20 cellular contexts compared by ENCODE assay signal in the genomic region with DNA sequence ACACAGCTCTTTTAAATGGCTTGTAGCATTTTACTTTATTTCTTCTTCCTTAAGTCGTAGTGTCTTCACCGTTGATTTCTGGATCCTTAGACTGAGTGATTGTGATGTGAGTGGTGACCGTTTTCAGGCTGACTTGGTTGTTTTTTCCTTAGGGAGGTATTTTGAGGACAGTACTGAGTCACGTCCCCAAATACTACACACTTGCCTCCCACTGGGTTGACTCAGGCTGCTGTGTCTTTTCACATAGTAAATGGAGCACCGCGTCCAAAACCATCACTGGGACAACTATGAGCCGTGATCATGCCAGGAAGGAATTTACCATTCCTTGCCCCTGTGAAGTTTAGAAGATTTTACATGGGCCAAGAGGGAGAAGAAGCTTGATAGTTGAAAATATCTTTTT.
DNase-seq lines count a peak whose midpoint lies in the region; ATAC-seq, FAIRE-seq and TF ChIP-seq lines count a peak whose summit lies in the region.
"Had no signal": no experiment of that assay in that cellular context is flagged by ENCODE, and none has a peak within 500 bp of the region (broad histone marks: within the 10 kb centered on the region; RNA-seq: fewer than 3 reads in every experiment).

No MANE protein-coding gene starts in this region.

- no peak overlapping the region for H3K27ac ChIP-seq in K562 (ENCODE audit: extremely low read depth, low read depth, low read length)
- H3K27ac ChIP-seq in mesenchymal stem cell (ENCODE audit: low read length, poor library complexity, severe bottlenecking): no peak overlapping the region
- H3K27ac ChIP-seq in upper lobe of right lung: no peak overlapping the region
- H3K27ac ChIP-seq: skin epidermis had no signal

- DNase-seq in AG08395 (ENCODE audit: low spot score) (peak; percentile 79), HT1080 (ENCODE audit: low read depth) (peak; percentile 74), K562 (ENCODE audit: extremely low read depth in 1 of 4, low spot score in 3 of 4) (no peak), mesenchymal stem cell (peak; percentile 54), upper lobe of right lung (no peak), ureter (ENCODE audit: low spot score) (no peak), NCI-H524 (lab: John Stamatoyannopoulos, UW) (no peak)
- DNase-seq: activated CD4-positive, alpha-beta T cell treated with anti-CD3 and anti-CD28 coated beads, Interleukin-2, amount 50 U/mL, for 4 hours; activated naive CD8-positive, alpha-beta T cell treated with anti-CD3 and anti-CD28 coated beads, Interleukin-2, amount 10 ng/mL, durations not matched to agents 7 days and 5 days; activated T-cell treated with anti-CD3 and anti-CD28 coated beads, Interleukin-2, amount 50 U/mL, for 24 hours; cerebellar nuclear complex; midbrain; NCI-H1694 treated with DMSO at 0.1 percent for 48 hours; NCI-H510A; stimulated activated naive B cell treated with anti-CD40 and anti-IgM and Interleukin-4, amounts not matched to agents 10 μg/mL and 1 μg/mL and 100 μg/mL, for 72 hours had no signal

- no peak overlapping the region for H2AFZ ChIP-seq in K562 (ENCODE audit: low read depth, low read length)
- H2AFZ ChIP-seq in mesenchymal stem cell (ENCODE audit: low read depth, low read length): no peak overlapping the region

- no peaks in the 10 kb centered on the region for H3K4me1 ChIP-seq in K562 (replicated peaks in 1 of 2; ENCODE audit: control insufficient read depth in 2 of 2, insufficient read depth in 2 of 2, low read length in 2 of 2)
- H3K4me1 ChIP-seq in mesenchymal stem cell (ENCODE audit: control insufficient read depth, insufficient read depth, low read depth, low read length): no peaks in the 10 kb centered on the region
- peaks cover 7% of the 10 kb centered on the region for H3K4me1 ChIP-seq in upper lobe of right lung

- H3K9ac ChIP-seq in K562 (ENCODE audit: insufficient read depth in 1 of 2, low read depth in 2 of 2, low read length in 2 of 2): no peak overlapping the region
- no peak overlapping the region for H3K9ac ChIP-seq in mesenchymal stem cell (ENCODE audit: low read length)

- no peak for FAIRE-seq in K562 (lab: Jason Lieb, UNC)
- FAIRE-seq: D721Med, TTC549, urothelium cell line had no signal

- no TSS peak for BruUV-seq in K562 (replicated peaks; lab: Mats Ljungman, UMichigan)

- TF ChIP-seq RAD21 in K562 (CRISPR knock-in tag; conservative IDR thresholded peaks at IDR 0.05 in 1 of 2, IDR thresholded peaks at IDR 0.05 in 1 of 2): no peak

- no peaks in the 10 kb centered on the region for H3K79me2 ChIP-seq in K562 (ENCODE audit: control insufficient read depth, insufficient read depth, low read length)

- H2BK5ac ChIP-seq in mesenchymal stem cell (ENCODE audit: low read depth, low read length, poor library complexity, severe bottlenecking): no peak overlapping the region

- H3K18ac ChIP-seq in mesenchymal stem cell (ENCODE audit: low read depth in 1 of 2, low read length in 2 of 2): no peak overlapping the region

- no peak overlapping the region for H2BK120ac ChIP-seq in mesenchymal stem cell (ENCODE audit: low read depth, low read length)

- no peak overlapping the region for H4K8ac ChIP-seq in mesenchymal stem cell (ENCODE audit: low read length)

- H3K36me3 ChIP-seq in K562 (ENCODE audit: control insufficient read depth, insufficient read depth, low read length) (no peaks in the 10 kb centered on the region), mesenchymal stem cell (ENCODE audit: control insufficient read depth in 1 of 2, insufficient read depth in 2 of 2, low read depth in 1 of 2, low read length in 2 of 2) (peaks cover 0 to 8% of the 10 kb centered on the region in 2 experiments), upper lobe of right lung (no peaks in the 10 kb centered on the region)

- H3K23ac ChIP-seq in mesenchymal stem cell (ENCODE audit: low read length in 2 of 2): no peak overlapping the region

- WGBS in K562 (ENCODE audit: insufficient coverage, low coverage, missing lambda C conversion rate): 73% methylated on average over 7 of the region's 7 CpGs
- 61% methylated on average over 4 of the region's 7 CpGs for WGBS in mesenchymal stem cell

- no peak overlapping the region for H3K14ac ChIP-seq in mesenchymal stem cell (ENCODE audit: low read length in 2 of 2)

- TF ChIP-seq CTCF in K562 (IDR thresholded peaks at IDR 0.05 in 2 of 3, conservative IDR thresholded peaks at IDR 0.05 in 1 of 3; ENCODE audit: insufficient read depth in 2 of 3, low read depth in 1 of 3, low read length in 3 of 3) (no peak), upper lobe of right lung (IDR thresholded peaks at IDR 0.05) (no peak)

- in situ Hi-C loops in K562 (cut with MboI): no loop called here

- H4K91ac ChIP-seq in mesenchymal stem cell (ENCODE audit: low read length): no peak overlapping the region

- no peak for TF ChIP-seq EP300 in K562 (IDR thresholded peaks at IDR 0.05; ENCODE audit: low read length)

- H3K4me2 ChIP-seq in K562 (ENCODE audit: insufficient read depth, low read length) (no peak overlapping the region), mesenchymal stem cell (ENCODE audit: low read length, poor library complexity, severe bottlenecking) (no peak overlapping the region)

- H2BK15ac ChIP-seq in mesenchymal stem cell (ENCODE audit: low read depth, poor library complexity, severe bottlenecking): no peak overlapping the region

- H3K27me3 ChIP-seq in K562 (ENCODE audit: control insufficient read depth in 2 of 2, insufficient read depth in 2 of 2, low read length in 2 of 2) (no peaks in the 10 kb centered on the region), mesenchymal stem cell (ENCODE audit: control insufficient read depth in 1 of 2, insufficient read depth in 1 of 2, low read length in 2 of 2) (no peaks in the 10 kb centered on the region), upper lobe of right lung (no peaks in the 10 kb centered on the region)

- H3K4me3 ChIP-seq in K562: no peak overlapping the region
- no peak overlapping the region for H3K4me3 ChIP-seq in mesenchymal stem cell (ENCODE audit: insufficient read depth in 1 of 2, low read depth in 1 of 2, low read length in 2 of 2)
- H3K4me3 ChIP-seq in upper lobe of right lung: no peak overlapping the region
- H3K4me3 ChIP-seq: skin epidermis had no signal

- TF ChIP-seq POLR2A in K562 (conservative IDR thresholded peaks at IDR 0.05): no peak

- no peak for ATAC-seq in K562
- no peak for ATAC-seq in GM18907 (IDR thresholded peaks at IDR 0.05; ENCODE audit: unreplicated experiment)
- ATAC-seq in upper lobe of right lung: no peak
- ATAC-seq: stimulated activated naive B cell treated with anti-CD40 and anti-IgM and Interleukin-4, amounts not matched to agents 10 μg/mL and 1 μg/mL and 100 μg/mL, for 72 hours had no signal

- CTCF ChIA-PET in K562 (lab: Yijun Ruan, JAX; ENCODE audit: low intra/inter-chr PET ratio): no interaction called here

- no peak overlapping the region for H2AK5ac ChIP-seq in mesenchymal stem cell (ENCODE audit: low read length, severe bottlenecking)

- no peaks in the 10 kb centered on the region for H3K9me3 ChIP-seq in K562 (replicated peaks; ENCODE audit: control insufficient read depth, insufficient read depth, low read depth, low read length)
- H3K9me3 ChIP-seq in mesenchymal stem cell (ENCODE audit: control insufficient read depth, low read length): no peaks in the 10 kb centered on the region
- H3K9me3 ChIP-seq in upper lobe of right lung: no peaks in the 10 kb centered on the region

- no peak overlapping the region for H2BK12ac ChIP-seq in mesenchymal stem cell (ENCODE audit: low read length in 2 of 2)

- H3K79me1 ChIP-seq in mesenchymal stem cell (replicated peaks; ENCODE audit: low read length, poor library complexity, severe bottlenecking): peaks cover 1% of the 10 kb centered on the region

- POLR2A ChIA-PET in K562 (lab: Yijun Ruan, JAX): interaction anchor here (0.7 to 0.9 kb wide), 2 partner anchors 18 to 769 kb away, joined by 3 read pairs; no protein-coding TSS in a partner anchor

- no peaks in the 10 kb centered on the region for H4K20me1 ChIP-seq in K562 (replicated peaks; ENCODE audit: control insufficient read depth, insufficient read depth, low read length)

- intact Hi-C loops in K562 (cut with micrococcal nuclease) (no loop called here), upper lobe of right lung (cut with DNase I) (no loop called here)

- H3K4ac ChIP-seq in mesenchymal stem cell (ENCODE audit: low read depth in 1 of 2, low read length in 2 of 2): no peak overlapping the region

- no peaks in the 10 kb centered on the region for H3K9me1 ChIP-seq in K562 (ENCODE audit: control insufficient read depth, insufficient read depth, low read length)

TF ChIP-seq in K562, 482 proteins besides CTCF, POLR2A, EP300 and RAD21:
- no peak for TF ChIP-seq CBX3 (IDR thresholded peaks at IDR 0.05; ENCODE audit: borderline replicate concordance in 1 of 2, low read length in 2 of 2)
- TF ChIP-seq TGIF2 (CRISPR knock-in tag; IDR thresholded peaks at IDR 0.05): no peak
- peak; percentile 62 for TF ChIP-seq FOSL1 (tag; conservative IDR thresholded peaks at IDR 0.05)
- no peak for TF ChIP-seq POU5F1 (IDR thresholded peaks at IDR 0.05; ENCODE audit: borderline replicate concordance, low read depth, low read length, partially characterized antibody)

Comparison
In these comparisons a context has a peak if more than half of its experiments do, and no peak if none do; other contexts are left out.
1. DNase-seq: peak in AG08395 (single experiment), HT1080 (single experiment) and mesenchymal stem cell (single experiment); none in K562 (0 of 4), upper lobe of right lung (single experiment), ureter (single experiment) and NCI-H524 (0 of 2).